16 cellular contexts compared by ENCODE assay signal in genomic region chr10:103720964-103721335, GRCh38.
"Had no signal": no experiment of that assay in that cellular context is flagged by ENCODE, and none has a peak within 500 bp of the region (broad histone marks: within the 10 kb centered on the region; RNA-seq: fewer than 3 reads in every experiment).

No MANE protein-coding gene starts in this region.

- H3K9me3 Mint-ChIP-seq: activated CD4-positive, alpha-beta T cell treated with anti-CD3 and anti-CD28 coated beads, Interleukin-2, amount 10 ng/mL, durations not matched to agents 24 days and 14 days; activated T-cell treated with anti-CD3 and anti-CD28 coated beads, Interleukin-2, amount 50 U/mL, for 72 hours had no signal

- H3K4me3 Mint-ChIP-seq: activated CD4-positive, alpha-beta T cell treated with anti-CD3 and anti-CD28 coated beads, Interleukin-2, amount 10 ng/mL, durations not matched to agents 24 days and 14 days; activated CD8-positive, alpha-beta T cell treated with anti-CD3 and anti-CD28 coated beads, Interleukin-2, amount 10 ng/mL, durations not matched to agents 7 days and 5 days; activated naive CD8-positive, alpha-beta T cell; activated T-cell treated with anti-CD3 and anti-CD28 coated beads, Interleukin-2, amount 50 U/mL, for 72 hours; naive thymus-derived CD4-positive, alpha-beta T cell had no signal

- ATAC-seq: activated CD8-positive, alpha-beta T cell treated with anti-CD3 and anti-CD28 coated beads, Interleukin-2, amount 10 ng/mL, durations not matched to agents 7 days and 5 days; activated T-cell treated with anti-CD3 and anti-CD28 coated beads, Interleukin-2, amount 50 U/mL, for 72 hours; foreskin keratinocyte; mucosa of descending colon; naive thymus-derived CD4-positive, alpha-beta T cell had no signal

- H3K36me3 Mint-ChIP-seq: activated naive CD8-positive, alpha-beta T cell; naive thymus-derived CD4-positive, alpha-beta T cell had no signal

- DNase-seq: activated CD4-positive, alpha-beta T cell treated with anti-CD3 and anti-CD28 coated beads, Interleukin-2, amount 10 ng/mL, durations not matched to agents 24 days and 14 days; activated CD4-positive, CD25-positive, alpha-beta regulatory T cell; activated CD8-positive, alpha-beta memory T cell treated with anti-CD3 and anti-CD28 coated beads, Interleukin-2, amount 50 U/mL, for 4 hours; activated CD8-positive, alpha-beta T cell treated with anti-CD3 and anti-CD28 coated beads, Interleukin-2, amount 10 ng/mL, durations not matched to agents 7 days and 5 days; activated gamma-delta T cell; activated T-cell treated with anti-CD3 and anti-CD28 coated beads, Interleukin-2, amount 50 U/mL, for 72 hours; amniotic stem cell; central memory CD4-positive, alpha-beta T cell; foreskin keratinocyte; mucosa of descending colon; naive thymus-derived CD4-positive, alpha-beta T cell; stimulated activated CD4-positive, alpha-beta T cell treated with anti-CD3 and anti-CD28 coated beads, Interleukin-15, amount 100 ng/mL, for 24 hours; stimulated activated CD4-positive, alpha-beta T cell treated with anti-CD3 and anti-CD28 coated beads, Interleukin-4, amount 100 ng/mL, for 1 hour; stimulated activated naive CD4-positive, alpha-beta T cell treated with Interleukin-2 at 50 U/mL for 16 hours had no signal

- H3K27me3 ChIP-seq: foreskin keratinocyte had no signal

- H3K27me3 Mint-ChIP-seq: activated CD4-positive, alpha-beta T cell treated with anti-CD3 and anti-CD28 coated beads, Interleukin-2, amount 10 ng/mL, durations not matched to agents 24 days and 14 days; activated naive CD8-positive, alpha-beta T cell had no signal

- H3K27ac Mint-ChIP-seq: activated CD4-positive, alpha-beta T cell treated with anti-CD3 and anti-CD28 coated beads, Interleukin-2, amount 10 ng/mL, durations not matched to agents 24 days and 14 days; activated CD8-positive, alpha-beta T cell treated with anti-CD3 and anti-CD28 coated beads, Interleukin-2, amount 10 ng/mL, durations not matched to agents 7 days and 5 days; activated naive CD8-positive, alpha-beta T cell; activated T-cell treated with anti-CD3 and anti-CD28 coated beads, Interleukin-2, amount 50 U/mL, for 72 hours; naive thymus-derived CD4-positive, alpha-beta T cell had no signal

- H3K27ac ChIP-seq: coronary artery, foreskin keratinocyte had no signal

- H3K4me3 ChIP-seq: coronary artery, mucosa of descending colon had no signal

- H3K9me3 ChIP-seq: mucosa of descending colon had no signal
